24 cellular contexts compared by ENCODE assay signal in the genomic region with DNA sequence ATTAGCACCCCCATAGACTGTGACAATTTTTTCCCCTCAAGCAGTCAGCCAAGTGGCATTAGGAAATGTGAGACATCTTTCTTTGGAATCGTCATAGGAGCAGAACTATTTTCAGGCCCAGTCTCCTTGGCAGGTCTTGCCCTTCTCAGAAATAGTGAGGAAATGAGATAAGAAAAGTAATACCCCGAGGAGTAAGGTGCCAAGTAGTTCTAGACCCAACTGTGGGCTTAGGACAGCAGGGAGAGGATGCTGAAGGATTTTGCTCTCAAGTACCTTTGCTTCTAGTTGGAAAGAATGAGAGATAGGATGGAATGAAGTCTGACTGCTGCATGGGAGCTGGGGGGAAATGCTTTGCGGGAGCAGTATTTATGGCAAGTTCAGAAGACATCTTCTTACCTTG. TPM values are rescaled to one million over a fixed set of nuclear protein-coding genes. Genes with fewer than 3 reads are reported as not detected.
DNase-seq lines count a peak whose midpoint lies in the region; ATAC-seq, FAIRE-seq and TF ChIP-seq lines count a peak whose summit lies in the region.
"Had no signal": no experiment of that assay in that cellular context is flagged by ENCODE, and none has a peak within 500 bp of the region (broad histone marks: within the 10 kb centered on the region; RNA-seq: fewer than 3 reads in every experiment).

No MANE protein-coding gene starts in this region.

- H2BK15ac ChIP-seq in mesendoderm (replicated peaks; ENCODE audit: low read depth), result no peak overlapping the region

- no peaks in the 10 kb centered on the region for H3K79me1 ChIP-seq in mesendoderm (ENCODE audit: low read length)

- TF ChIP-seq CTCF in HCT116 (IDR thresholded peaks at IDR 0.05 in 2 of 3, conservative IDR thresholded peaks at IDR 0.05 in 1 of 3; ENCODE audit: borderline replicate concordance in 1 of 3, insufficient read depth in 1 of 3, low read depth in 2 of 3, low read length in 2 of 3) (no peak), endothelial cell of umbilical vein (IDR thresholded peaks at IDR 0.05; ENCODE audit: extremely low read depth in 1 of 2, insufficient read depth in 1 of 2, low read depth in 1 of 2, low read length in 2 of 2) (no peak)

- CTCF ChIA-PET in HCT116 (lab: Charles Lee), result no interaction called here
- CTCF ChIA-PET in endothelial cell of umbilical vein (lab: Charles Lee), result interaction anchor here (1.1 to 1.6 kb wide), 5 partner anchors 24 to 242 kb away, joined by 3 to 4 read pairs (median 3); no protein-coding TSS in a partner anchor

- H4K5ac ChIP-seq in mesendoderm (ENCODE audit: low read length), result no peak overlapping the region

- H3K4me3 ChIP-seq in HCT116 (replicated peaks in 1 of 2; ENCODE audit: low read depth in 1 of 2, low read length in 2 of 2), result peak overlapping the region in 1 of 2 experiments; percentile 35; a peak in 2 of 4 replicates
- no peak overlapping the region for H3K4me3 ChIP-seq in endothelial cell of umbilical vein (replicated peaks in 1 of 3; ENCODE audit: insufficient read depth in 1 of 3, low read depth in 1 of 3, low read length in 3 of 3)
- H3K4me3 ChIP-seq in mesendoderm (ENCODE audit: low read length), result no peak overlapping the region
- H3K4me3 ChIP-seq: A549, K562, Peyer's patch, SJSA1 had no signal

- H3K27ac ChIP-seq in HCT116 (ENCODE audit: low read depth, low read length) (peak overlapping the region; percentile 69; the same call in 1 of the 2 replicates), endothelial cell of umbilical vein (ENCODE audit: insufficient read depth, low read depth, low read length) (no peak overlapping the region), mesendoderm (ENCODE audit: low read depth, low read length) (no peak overlapping the region)
- H3K27ac ChIP-seq: A549, HL-60, Peyer's patch, SJSA1 had no signal

- DNase-seq in HCT116 (ENCODE audit: low read depth, low spot score) (no peak), endothelial cell of umbilical vein (ENCODE audit: low read depth, low spot score) (peak; percentile 47), mesendoderm (peak; percentile 13), posterior vena cava (ENCODE audit: low spot score) (no peak), RPMI8226 (no peak)
- DNase-seq in activated CD4-positive, alpha-beta T cell treated with anti-CD3 and anti-CD28 coated beads for 48 hours, result no peak
- DNase-seq: Caco-2; CD4-positive, alpha-beta memory T cell; DND-41; H7; NCI-H1092 treated with DMSO at 0.1 percent for 48 hours; NCI-H1436 treated with DMSO at 0.1 percent for 48 hours; NCI-H1930; NCI-H2227 treated with DMSO at 0.1 percent for 48 hours; NCI-H510A treated with DMSO at 0.1 percent for 48 hours; NCI-H774; Peyer's patch had no signal

- no peak overlapping the region for H2BK120ac ChIP-seq in mesendoderm (ENCODE audit: low read depth, low read length)

- H4K20me1 ChIP-seq in HCT116 (ENCODE audit: insufficient read depth) (no peaks in the 10 kb centered on the region; the same call in 1 of the 2 replicates), endothelial cell of umbilical vein (replicated peaks; ENCODE audit: control insufficient read depth, extremely low read depth, insufficient read depth, low read length) (no peaks in the 10 kb centered on the region)

- no peaks in the 10 kb centered on the region for H3K27me3 ChIP-seq in HCT116 (ENCODE audit: insufficient read depth, low read length)
- H3K27me3 ChIP-seq in endothelial cell of umbilical vein (ENCODE audit: control insufficient read depth in 2 of 2, insufficient read depth in 2 of 2, low read length in 2 of 2), result no peaks in the 10 kb centered on the region
- H3K27me3 ChIP-seq in mesendoderm (ENCODE audit: insufficient read depth, low read length, poor library complexity), result no peaks in the 10 kb centered on the region
- H3K27me3 ChIP-seq: Peyer's patch had no signal

- H2AFZ ChIP-seq in HCT116 (ENCODE audit: low read depth, low read length, poor library complexity, severe bottlenecking) (no peak overlapping the region), endothelial cell of umbilical vein (ENCODE audit: low read depth, low read length) (no peak overlapping the region)

- H2AK5ac ChIP-seq in mesendoderm (ENCODE audit: low read length), result no peak overlapping the region

- H3K9ac ChIP-seq in HCT116 (ENCODE audit: low read length), result peak overlapping the region; percentile 42
- no peak overlapping the region for H3K9ac ChIP-seq in endothelial cell of umbilical vein (replicated peaks; ENCODE audit: extremely low read depth, insufficient read depth, low read length)
- no peak overlapping the region for H3K9ac ChIP-seq in mesendoderm (ENCODE audit: low read length)

- TF ChIP-seq RAD21 in HCT116 (IDR thresholded peaks at IDR 0.05; ENCODE audit: low read depth), result no peak

- TF ChIP-seq POLR2A in HCT116 (IDR thresholded peaks at IDR 0.05; ENCODE audit: borderline replicate concordance, extremely low read depth, insufficient read depth, insufficient read length) (no peak), endothelial cell of umbilical vein (IDR thresholded peaks at IDR 0.05; ENCODE audit: low read depth, low read length) (no peak)

- dilution Hi-C loops in endothelial cell of umbilical vein (cut with MboI; ENCODE audit: extremely low pct_ligation_motif_present, low sequenced_read_pairs), result no loop called here

- H3K36me3 ChIP-seq in HCT116 (ENCODE audit: control insufficient read depth in 1 of 2, insufficient read depth in 2 of 2, low read length in 2 of 2), result no peaks in the 10 kb centered on the region
- no peaks in the 10 kb centered on the region for H3K36me3 ChIP-seq in endothelial cell of umbilical vein (ENCODE audit: control insufficient read depth in 2 of 2, extremely low read depth in 1 of 2, insufficient read depth in 2 of 2, low read length in 2 of 2)
- H3K36me3 ChIP-seq in mesendoderm (ENCODE audit: control insufficient read depth, insufficient read depth, low read length), result no peaks in the 10 kb centered on the region
- H3K36me3 ChIP-seq: Peyer's patch, SJSA1 had no signal

- no peaks in the 10 kb centered on the region for H3K9me2 ChIP-seq in HCT116 (ENCODE audit: insufficient read depth)

- peaks cover 42% of the 10 kb centered on the region for H3K79me2 ChIP-seq in HCT116 (ENCODE audit: insufficient read depth, low read length)
- H3K79me2 ChIP-seq in endothelial cell of umbilical vein (ENCODE audit: control insufficient read depth, insufficient read depth, low read length), result no peaks in the 10 kb centered on the region
- H3K79me2 ChIP-seq in mesendoderm (ENCODE audit: control insufficient read depth, insufficient read depth, low read length), result no peaks in the 10 kb centered on the region

- no peak overlapping the region for H3K23ac ChIP-seq in mesendoderm (ENCODE audit: low read length)

- POLR2A ChIA-PET in HCT116 (lab: Charles Lee) (no interaction called here), endothelial cell of umbilical vein (lab: Charles Lee) (no interaction called here)

- no peak overlapping the region for H3K4ac ChIP-seq in mesendoderm (ENCODE audit: low read depth, low read length)

- WGBS in mesendoderm (ENCODE audit: extremely low coverage, insufficient coverage, low lambda C conversion rate), result no CpG with 5 or more reads among the region's 3 CpGs

- FAIRE-seq in endothelial cell of umbilical vein (lab: Jason Lieb, UNC), result no peak
- FAIRE-seq: A549, GM12891, HepG2, K562 had no signal

- H3K4me2 ChIP-seq in HCT116 (ENCODE audit: low read length) (peak overlapping the region; percentile 74), endothelial cell of umbilical vein (ENCODE audit: insufficient read depth, low read length) (no peak overlapping the region), mesendoderm (ENCODE audit: low read length) (no peak overlapping the region)
- H3K4me2 ChIP-seq: A549 had no signal

- H3K9me3 ChIP-seq in HCT116 (ENCODE audit: control insufficient read depth in 1 of 2, insufficient read depth in 1 of 2, low read depth in 1 of 2, low read length in 2 of 2), result no peaks in the 10 kb centered on the region
- no peaks in the 10 kb centered on the region for H3K9me3 ChIP-seq in endothelial cell of umbilical vein (replicated peaks; ENCODE audit: control insufficient read depth, insufficient read depth, low read length)
- H3K9me3 ChIP-seq: A549, Caco-2, Peyer's patch, SJSA1 had no signal

- H2BK5ac ChIP-seq in mesendoderm (ENCODE audit: low read length), result no peak overlapping the region

- no peaks in the 10 kb centered on the region for H3K9me1 ChIP-seq in endothelial cell of umbilical vein (replicated peaks; ENCODE audit: control insufficient read depth, extremely low read depth, insufficient read depth, low read length)

- no peak overlapping the region for H4K8ac ChIP-seq in mesendoderm (ENCODE audit: low read depth, low read length)

- H3K18ac ChIP-seq in mesendoderm (ENCODE audit: low read length), result no peak overlapping the region

- BruUV-seq in HCT116 (replicated peaks; lab: Mats Ljungman, UMichigan) (no TSS peak), endothelial cell of umbilical vein (replicated peaks; lab: Mats Ljungman, UMichigan) (no TSS peak)

- H3K56ac ChIP-seq in mesendoderm (ENCODE audit: low read length), result no peak overlapping the region

- RAD21 ChIA-PET in HCT116 (lab: Charles Lee; ENCODE audit: low non-redundant PET in 1 of 2, low total read pairs in 2 of 2, uncharacterized antibody in 2 of 2, unreplicated experiment in 2 of 2), result no interaction called here

- intact Hi-C loops in HCT116 (cut with micrococcal nuclease) (no loop called here), endothelial cell of umbilical vein (cut with micrococcal nuclease) (loop anchor here (5.0 kb wide), 1 partner anchor 39 kb away; no protein-coding TSS in a partner anchor), posterior vena cava (cut with DNase I) (no loop called here)

- H3K4me1 ChIP-seq in HCT116 (ENCODE audit: control insufficient read depth in 1 of 2, insufficient read depth in 2 of 2, low read length in 2 of 2), result peaks cover 32 to 65% of the 10 kb centered on the region in 2 experiments
- H3K4me1 ChIP-seq in endothelial cell of umbilical vein (ENCODE audit: control insufficient read depth, extremely low read depth, insufficient read depth, low read length), result peaks cover 22% of the 10 kb centered on the region
- no peaks in the 10 kb centered on the region for H3K4me1 ChIP-seq in mesendoderm (ENCODE audit: control insufficient read depth, low read depth, low read length)

- ATAC-seq in HCT116, result no peak
- ATAC-seq in GM19324 (IDR thresholded peaks at IDR 0.05; ENCODE audit: low FRiP score, unreplicated experiment), result no peak
- ATAC-seq: A549, HepG2, K562 had no signal

RNA-seq across cellular contexts. Expression of a gene that starts 31.8 kb away (rescaled TPM):
- total RNA-seq in HCT116 (2021; ENCODE audit: unreplicated experiment), result 14.8 TPM
- 6.2 and 6.4 TPM in 2 replicates for polyA plus RNA-seq in HCT116 (2012)
- 27.9 and 31.9 TPM in 2 replicates for total RNA-seq in endothelial cell of umbilical vein
- polyA plus RNA-seq in endothelial cell of umbilical vein, result 31.5 and 33.9 TPM in 2 replicates
- polyA plus RNA-seq in endothelial cell of umbilical vein (2011; cell fraction: cytosol; rRNA removed), result 26.0 and 29.6 TPM in 2 replicates
- 42.5 and 48.6 TPM in 2 replicates for polyA plus RNA-seq in endothelial cell of umbilical vein (2011; cell fraction: nucleus; rRNA removed)
- 32.0 and 35.1 TPM in 2 replicates for polyA plus RNA-seq in endothelial cell of umbilical vein (2012)
- polyA minus RNA-seq in endothelial cell of umbilical vein, result 132 and 140 TPM in 2 replicates
- polyA minus RNA-seq in endothelial cell of umbilical vein (2011; cell fraction: cytosol; rRNA and poly(A)+ RNA removed), result 21.7 TPM
- polyA minus RNA-seq in endothelial cell of umbilical vein (2011; cell fraction: nucleus; rRNA and poly(A)+ RNA removed), result 151 and 175 TPM in 2 replicates
- 0.32 TPM for polyA plus RNA-seq in mesendoderm (2013, experiment 1 of 2)
- 0.38 TPM for polyA plus RNA-seq in mesendoderm (2013, experiment 2 of 2)
- total RNA-seq in posterior vena cava, result 10 to 100 TPM; 21.7 to 26.9 TPM

Comparison
In these comparisons a context has a peak if more than half of its experiments do, and no peak if none do; other contexts are left out.
1. DNase-seq: peak in endothelial cell of umbilical vein (single experiment) and mesendoderm (single experiment); none in HCT116 (single experiment), posterior vena cava (single experiment), RPMI8226 (single experiment) and activated CD4-positive, alpha-beta T cell treated with anti-CD3 and anti-CD28 coated beads for 48 hours (single experiment).